16 cellular contexts compared by ENCODE assay signal in the genomic region with DNA sequence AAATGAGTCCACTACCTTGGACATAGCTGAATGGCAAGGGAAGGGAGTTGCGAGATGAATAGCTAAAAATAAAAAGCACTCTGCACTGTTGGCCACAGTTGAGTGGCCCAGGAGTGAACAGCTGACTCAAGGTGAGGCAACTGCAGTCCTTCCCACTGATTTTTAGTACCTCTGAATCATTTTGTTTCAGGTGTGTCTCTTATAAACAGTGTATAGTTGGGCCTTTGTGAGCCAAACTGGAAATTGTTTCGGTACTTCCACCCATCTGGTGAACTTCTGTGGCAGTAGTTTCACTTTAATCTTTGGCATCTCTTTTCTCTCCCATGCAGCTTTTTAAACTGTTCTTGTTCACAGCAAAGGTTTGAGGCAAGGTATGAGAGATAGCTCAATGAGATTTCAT.
DNase-seq lines count a peak whose midpoint lies in the region; ATAC-seq lines count a peak whose summit lies in the region.
"Had no signal": no experiment of that assay in that cellular context is flagged by ENCODE, and none has a peak within 500 bp of the region (broad histone marks: within the 10 kb centered on the region; RNA-seq: fewer than 3 reads in every experiment).

No MANE protein-coding gene starts in this region.

- CTCF ChIA-PET in activated CD8-positive, alpha-beta memory T cell treated with anti-CD3 and anti-CD28 coated beads, Interleukin-2, amount 10 ng/mL, durations not matched to agents 7 days and 5 days (lab: Charles Lee): no interaction called here

- peak overlapping the region; percentile 34 for H3K27ac ChIP-seq in epithelial cell of prostate
- H3K27ac ChIP-seq: HL-60, SJSA1 had no signal

- no peaks in the 10 kb centered on the region for H3K27me3 Mint-ChIP-seq in activated CD8-positive, alpha-beta memory T cell treated with anti-CD3 and anti-CD28 coated beads, Interleukin-2, amount 10 ng/mL, durations not matched to agents 7 days and 5 days
- no peaks in the 10 kb centered on the region for H3K27me3 Mint-ChIP-seq in stimulated activated memory B cell treated with anti-CD40 and anti-IgM and Interleukin-4, amounts not matched to agents 10 μg/mL and 1 μg/mL and 100 μg/mL, for 72 hours

- H3K9me3 Mint-ChIP-seq in activated CD8-positive, alpha-beta memory T cell treated with anti-CD3 and anti-CD28 coated beads, Interleukin-2, amount 10 ng/mL, durations not matched to agents 7 days and 5 days (ENCODE audit: low read depth): peaks cover 8% of the 10 kb centered on the region
- H3K9me3 Mint-ChIP-seq in stimulated activated memory B cell treated with anti-CD40 and anti-IgM and Interleukin-4, amounts not matched to agents 10 μg/mL and 1 μg/mL and 100 μg/mL, for 72 hours: peaks cover 11% of the 10 kb centered on the region

- H3K4me1 Mint-ChIP-seq in activated CD8-positive, alpha-beta memory T cell treated with anti-CD3 and anti-CD28 coated beads, Interleukin-2, amount 10 ng/mL, durations not matched to agents 7 days and 5 days: peaks cover 60% of the 10 kb centered on the region
- H3K4me1 Mint-ChIP-seq in stimulated activated memory B cell treated with anti-CD40 and anti-IgM and Interleukin-4, amounts not matched to agents 10 μg/mL and 1 μg/mL and 100 μg/mL, for 72 hours: peaks cover 87% of the 10 kb centered on the region

- no peak overlapping the region for H3K4me3 Mint-ChIP-seq in activated CD8-positive, alpha-beta memory T cell treated with anti-CD3 and anti-CD28 coated beads, Interleukin-2, amount 10 ng/mL, durations not matched to agents 7 days and 5 days
- no peak overlapping the region for H3K4me3 Mint-ChIP-seq in stimulated activated memory B cell treated with anti-CD40 and anti-IgM and Interleukin-4, amounts not matched to agents 10 μg/mL and 1 μg/mL and 100 μg/mL, for 72 hours

- H3K27ac Mint-ChIP-seq in activated CD8-positive, alpha-beta memory T cell treated with anti-CD3 and anti-CD28 coated beads, Interleukin-2, amount 10 ng/mL, durations not matched to agents 7 days and 5 days: peak overlapping the region; percentile 34
- H3K27ac Mint-ChIP-seq in stimulated activated memory B cell treated with anti-CD40 and anti-IgM and Interleukin-4, amounts not matched to agents 10 μg/mL and 1 μg/mL and 100 μg/mL, for 72 hours: peak overlapping the region; percentile 65

- peaks cover 20% of the 10 kb centered on the region for H3K36me3 Mint-ChIP-seq in activated CD8-positive, alpha-beta memory T cell treated with anti-CD3 and anti-CD28 coated beads, Interleukin-2, amount 10 ng/mL, durations not matched to agents 7 days and 5 days
- H3K36me3 Mint-ChIP-seq in stimulated activated memory B cell treated with anti-CD40 and anti-IgM and Interleukin-4, amounts not matched to agents 10 μg/mL and 1 μg/mL and 100 μg/mL, for 72 hours: peaks cover 31% of the 10 kb centered on the region

- no peak for ATAC-seq in activated CD8-positive, alpha-beta memory T cell treated with anti-CD3 and anti-CD28 coated beads, Interleukin-2, amount 10 ng/mL, durations not matched to agents 7 days and 5 days
- ATAC-seq in stimulated activated memory B cell treated with anti-CD40 and anti-IgM and Interleukin-4, amounts not matched to agents 10 μg/mL and 1 μg/mL and 100 μg/mL, for 72 hours: no peak
- ATAC-seq: HCT116 had no signal

- DNase-seq in activated CD8-positive, alpha-beta memory T cell treated with anti-CD3 and anti-CD28 coated beads, Interleukin-2, amount 10 ng/mL, durations not matched to agents 7 days and 5 days: no peak
- no peak for DNase-seq in activated CD8-positive, alpha-beta memory T cell treated with anti-CD3 and anti-CD28 coated beads for 24 hours
- peak; percentile 60 for DNase-seq in RPMI8226
- DNase-seq in epithelial cell of prostate (ENCODE audit: low read depth, low spot score): peak; percentile 40
- DNase-seq in stimulated activated CD4-positive, alpha-beta T cell treated with anti-CD3 and anti-CD28 coated beads, Interleukin-4, amount 100 ng/mL, for 24 hours: no peak
- no peak for DNase-seq in GDM1 (lab: John Stamatoyannopoulos, UW)
- DNase-seq in putamen (ENCODE audit: low spot score): no peak
- DNase-seq: aorta, Kasumi-1, NCI-H187 treated with DMSO at 0.1 percent for 48 hours, NCI-H774, substantia nigra had no signal

Comparison
In these comparisons a context has a peak if more than half of its experiments do, and no peak if none do; other contexts are left out.
1. DNase-seq: peak in RPMI8226 (single experiment) and epithelial cell of prostate (single experiment); none in activated CD8-positive, alpha-beta memory T cell treated with anti-CD3 and anti-CD28 coated beads, Interleukin-2, amount 10 ng/mL, durations not matched to agents 7 days and 5 days (single experiment), activated CD8-positive, alpha-beta memory T cell treated with anti-CD3 and anti-CD28 coated beads for 24 hours (single experiment), stimulated activated CD4-positive, alpha-beta T cell treated with anti-CD3 and anti-CD28 coated beads, Interleukin-4, amount 100 ng/mL, for 24 hours (single experiment), GDM1 (single experiment) and putamen (single experiment).